In genomic region chr11:83827940-83828554, GRCh38 we compare ENCODE assay signal across 8 cellular contexts.
A peak's percentile ranks its signal among the peaks of the same experiment; 100 is the strongest.
DNase-seq lines count a peak whose midpoint lies in the region; ATAC-seq and TF ChIP-seq lines count a peak whose summit lies in the region.

No MANE protein-coding gene starts in this region.

- peaks cover 8% of the 10 kb centered on the region for H3K4me1 Mint-ChIP-seq in brain

- H3K4me3 Mint-ChIP-seq in brain, result no peak overlapping the region

- H3K36me3 Mint-ChIP-seq in brain, result no peaks in the 10 kb centered on the region

- peak; percentile 24 for DNase-seq in AG08396 (ENCODE audit: low spot score)
- peak; percentile 17 to 75 for DNase-seq in NCI-H446 (lab: John Stamatoyannopoulos, UW)
- peak; percentile 45 to 53 for DNase-seq in lung microvascular endothelial cell (ENCODE audit: low read depth in 2 of 2)
- no peak for DNase-seq in activated effector memory CD4-positive, alpha-beta T cell treated with anti-CD3 and anti-CD28 coated beads, Interleukin-2, amount 50 U/mL, for 16 hours
- DNase-seq in NK-92 treated with Interleukin-12 subunit alpha and Interleukin-12 subunit beta, amount 100 ng/mL, for 24 hours (lab: John Stamatoyannopoulos, UW), result no peak

- H3K27ac Mint-ChIP-seq in brain, result peak overlapping the region; percentile 32 to 76 (median 54)

- H3K9me3 Mint-ChIP-seq in brain, result no peaks in the 10 kb centered on the region

- peak; percentile 73 to 78 for TF ChIP-seq CTCF in brain (conservative IDR thresholded peaks at IDR 0.05)

- no peaks in the 10 kb centered on the region for H3K27me3 Mint-ChIP-seq in brain

- ATAC-seq in GM18519 (IDR thresholded peaks at IDR 0.05; ENCODE audit: low FRiP score, unreplicated experiment) (peak; percentile 77), HG02981 (IDR thresholded peaks at IDR 0.05; ENCODE audit: unreplicated experiment) (peak; percentile 84)

Comparison
In these comparisons a context has a peak if more than half of its experiments do, and no peak if none do; other contexts are left out.
1. DNase-seq: peak in AG08396 (single experiment), NCI-H446 (2 of 2) and lung microvascular endothelial cell (2 of 2); none in activated effector memory CD4-positive, alpha-beta T cell treated with anti-CD3 and anti-CD28 coated beads, Interleukin-2, amount 50 U/mL, for 16 hours (single experiment) and NK-92 treated with Interleukin-12 subunit alpha and Interleukin-12 subunit beta, amount 100 ng/mL, for 24 hours (single experiment).